In the genomic region with DNA sequence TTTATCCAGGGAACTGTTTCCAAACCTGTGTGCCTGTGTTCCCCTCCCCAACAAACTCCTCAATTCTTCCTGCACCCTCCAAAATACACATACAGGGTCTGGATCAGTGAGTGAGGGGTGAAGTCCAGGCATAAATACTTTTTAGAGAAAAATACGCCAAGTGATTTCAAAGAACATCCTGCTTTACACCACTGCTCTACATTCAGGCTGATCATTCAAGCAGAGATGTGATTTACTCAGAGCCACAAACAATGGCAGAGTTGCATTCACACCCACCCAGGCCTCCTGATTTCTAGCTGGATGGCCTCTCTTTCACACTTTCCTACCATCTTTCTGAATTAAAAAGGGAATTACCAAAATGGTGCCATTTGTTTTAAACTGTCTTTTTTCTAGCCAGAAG, we compare ENCODE assay signal across 20 cellular contexts.
"Had no signal": no experiment of that assay in that cellular context is flagged by ENCODE, and none has a peak within 500 bp of the region (broad histone marks: within the 10 kb centered on the region; RNA-seq: fewer than 3 reads in every experiment).

No MANE protein-coding gene starts in this region.

- H3K36me3 Mint-ChIP-seq: mesothelial cell of epicardium; natural killer cell treated with Interleukin-12 subunit alpha and Interleukin-12 subunit beta and Interleukin-15 and Interleukin-18, amount 100 ng/mL, for 72 hours had no signal

- H3K27ac Mint-ChIP-seq: activated CD4-positive, alpha-beta T cell treated with anti-CD3 and anti-CD28 coated beads, Interleukin-2, amount 10 ng/mL, durations not matched to agents 24 days and 14 days; activated CD8-positive, alpha-beta T cell treated with anti-CD3 and anti-CD28 coated beads for 36 hours; activated T-cell treated with anti-CD3 and anti-CD28 coated beads, Interleukin-2, amount 50 U/mL, for 24 hours; activated T-helper 2 cell treated with anti-CD3 and anti-CD28 coated beads, Interferon-gamma antibody, Interleukin-2, Interleukin-4, amounts not matched to agents 10 μg/mL and 5 μg/mL and 100 μg/mL, durations not matched to agents 14 hours and 24 hours and 36 hours; endodermal cell; mesothelial cell of epicardium; natural killer cell treated with Interleukin-12 subunit alpha and Interleukin-12 subunit beta and Interleukin-15 and Interleukin-18, amount 100 ng/mL, for 72 hours had no signal

- H3K27me3 Mint-ChIP-seq: activated CD4-positive, alpha-beta T cell treated with anti-CD3 and anti-CD28 coated beads, Interleukin-2, amount 10 ng/mL, durations not matched to agents 24 days and 14 days had no signal

- H3K36me3 ChIP-seq: brain microvascular endothelial cell, tibial nerve had no signal

- H3K9me3 Mint-ChIP-seq: activated CD4-positive, alpha-beta T cell treated with anti-CD3 and anti-CD28 coated beads, Interleukin-2, amount 10 ng/mL, durations not matched to agents 24 days and 14 days; activated CD8-positive, alpha-beta T cell treated with anti-CD3 and anti-CD28 coated beads for 36 hours; activated T-cell treated with anti-CD3 and anti-CD28 coated beads, Interleukin-2, amount 50 U/mL, for 24 hours; activated T-helper 2 cell treated with anti-CD3 and anti-CD28 coated beads, Interferon-gamma antibody, Interleukin-2, Interleukin-4, amounts not matched to agents 10 μg/mL and 5 μg/mL and 100 μg/mL, durations not matched to agents 14 hours and 24 hours and 36 hours; endodermal cell; mesothelial cell of epicardium; natural killer cell treated with Interleukin-12 subunit alpha and Interleukin-12 subunit beta and Interleukin-15 and Interleukin-18, amount 100 ng/mL, for 72 hours had no signal

- ATAC-seq: activated CD8-positive, alpha-beta T cell treated with anti-CD3 and anti-CD28 coated beads for 36 hours; foreskin keratinocyte; natural killer cell treated with Interleukin-12 subunit alpha and Interleukin-12 subunit beta and Interleukin-15 and Interleukin-18, amount 100 ng/mL, for 72 hours had no signal

- H3K9me3 ChIP-seq: tibial nerve had no signal

- H3K27me3 ChIP-seq: brain microvascular endothelial cell, tibial nerve had no signal

- H3K4me1 Mint-ChIP-seq: activated CD4-positive, alpha-beta T cell treated with anti-CD3 and anti-CD28 coated beads, Interleukin-2, amount 10 ng/mL, durations not matched to agents 24 days and 14 days had no signal

- DNase-seq: activated CD4-positive, alpha-beta T cell treated with anti-CD3 and anti-CD28 coated beads, Interleukin-2, amount 10 ng/mL, durations not matched to agents 24 days and 14 days; activated CD4-positive, CD25-positive, alpha-beta regulatory T cell; activated CD8-positive, alpha-beta T cell treated with anti-CD3 and anti-CD28 coated beads for 36 hours; activated naive CD4-positive, alpha-beta T cell treated with Interleukin-2 at 50 U/mL for 16 hours; activated T-cell treated with anti-CD3 and anti-CD28 coated beads, Interleukin-2, amount 50 U/mL, for 24 hours; brain microvascular endothelial cell; central memory CD4-positive, alpha-beta T cell; endodermal cell; foreskin keratinocyte; glutamatergic neuron; hypothalamus; kidney; stimulated activated CD4-positive, alpha-beta T cell treated with anti-CD3 and anti-CD28 coated beads, Interleukin-12 subunit alpha, Interleukin-12 subunit beta, amount 100 ng/mL, for 4 hours; stimulated activated CD4-positive, alpha-beta T cell treated with anti-CD3 and anti-CD28 coated beads, Interleukin-1b, Interleukin-23, amount 100 ng/mL, for 48 hours; stimulated activated naive CD4-positive, alpha-beta T cell treated with Interleukin-2 at 50 U/mL for 16 hours; T1000 had no signal

- H3K27ac ChIP-seq: brain microvascular endothelial cell, foreskin keratinocyte had no signal

- H3K4me3 Mint-ChIP-seq: activated CD4-positive, alpha-beta T cell treated with anti-CD3 and anti-CD28 coated beads, Interleukin-2, amount 10 ng/mL, durations not matched to agents 24 days and 14 days; activated CD8-positive, alpha-beta T cell treated with anti-CD3 and anti-CD28 coated beads for 36 hours; activated T-cell treated with anti-CD3 and anti-CD28 coated beads, Interleukin-2, amount 50 U/mL, for 24 hours; endodermal cell; mesothelial cell of epicardium; natural killer cell treated with Interleukin-12 subunit alpha and Interleukin-12 subunit beta and Interleukin-15 and Interleukin-18, amount 100 ng/mL, for 72 hours had no signal

- H3K4me3 ChIP-seq: tibial nerve had no signal

- H3K4me1 ChIP-seq: foreskin keratinocyte had no signal
